In genomic region chr1:21851430-21852250, GRCh38 we compare ENCODE assay signal across 1 cellular context.
TF ChIP-seq lines count a peak whose summit lies in the region.

No MANE protein-coding gene starts in this region.

TF ChIP-seq in K562, 482 proteins besides CTCF, POLR2A, EP300 and RAD21 (continued from another document):
- TF ChIP-seq TFAP4 (CRISPR knock-in tag; IDR thresholded peaks at IDR 0.05; ENCODE audit: borderline replicate concordance) (no peak), SAFB2 (IDR thresholded peaks at IDR 0.05; ENCODE audit: borderline replicate concordance, low read depth, low read length, severe bottlenecking) (no peak), ZNF444 (CRISPR knock-in tag; IDR thresholded peaks at IDR 0.05) (no peak), ARNT (IDR thresholded peaks at IDR 0.05) (no peak), CHAMP1 (IDR thresholded peaks at IDR 0.05) (no peak), SNRNP70 (optimal IDR thresholded peaks at IDR 0.05; ENCODE audit: low read depth, low read length) (no peak), ZNF77 (CRISPR knock-in tag; IDR thresholded peaks at IDR 0.05) (no peak), IRF1 (CRISPR knock-in tag; IDR thresholded peaks at IDR 0.05; ENCODE audit: borderline replicate concordance) (no peak), ZFP36 (IDR thresholded peaks at IDR 0.05; ENCODE audit: low read depth, low read length, partially characterized antibody) (no peak), ZFX (CRISPR knock-in tag; IDR thresholded peaks at IDR 0.05) (no peak), RBM14 (IDR thresholded peaks at IDR 0.05; ENCODE audit: borderline replicate concordance, insufficient read depth, low read depth, low read length) (no peak), ZNF184 (CRISPR knock-in tag; IDR thresholded peaks at IDR 0.05) (no peak), TCF7 (IDR thresholded peaks at IDR 0.05; ENCODE audit: borderline replicate concordance) (no peak), SLC30A9 (CRISPR knock-in tag; IDR thresholded peaks at IDR 0.05) (no peak), RBFOX2 (IDR thresholded peaks at IDR 0.05; ENCODE audit: low read depth, low read length) (peak; percentile 7; the same call in 1 of the 2 replicates), HNRNPH1 (optimal IDR thresholded peaks at IDR 0.05; ENCODE audit: low read depth, low read length) (no peak), RBM22 (IDR thresholded peaks at IDR 0.05; ENCODE audit: low read depth, low read length, poor library complexity, severe bottlenecking) (peak; percentile 62), CHD7 (IDR thresholded peaks at IDR 0.05; ENCODE audit: low read depth, low read length) (no peak)
